In the genomic region with DNA sequence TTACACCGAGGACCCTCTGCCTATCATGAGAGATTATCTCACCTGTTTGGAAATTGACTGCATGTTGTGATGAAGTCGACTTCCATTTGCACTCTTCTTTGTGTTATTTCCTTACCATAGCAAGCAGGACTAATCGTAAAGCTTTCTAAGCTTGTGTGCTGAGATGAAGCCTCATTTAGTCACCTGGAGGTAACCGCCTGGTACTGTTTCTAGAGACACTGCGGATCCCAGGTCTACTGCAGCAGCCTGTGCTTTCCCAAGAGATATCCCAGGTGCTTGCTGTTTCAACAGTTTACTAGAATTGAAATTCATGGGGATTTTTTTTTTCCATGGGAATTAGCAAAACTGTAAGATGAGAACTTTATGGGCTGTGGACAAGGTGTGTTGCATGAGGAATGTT, we compare ENCODE assay signal across 30 cellular contexts.
"Had no signal": no experiment of that assay in that cellular context is flagged by ENCODE, and none has a peak within 500 bp of the region (broad histone marks: within the 10 kb centered on the region; RNA-seq: fewer than 3 reads in every experiment).

No MANE protein-coding gene starts in this region.

- H3K4me1 ChIP-seq: esophagus squamous epithelium, gastroesophageal sphincter, heart right ventricle had no signal

- H3K9me3 ChIP-seq: esophagus squamous epithelium, gastroesophageal sphincter, heart right ventricle had no signal

- H3K36me3 Mint-ChIP-seq: activated naive CD8-positive, alpha-beta T cell had no signal

- H3K27me3 Mint-ChIP-seq: activated CD4-positive, alpha-beta memory T cell treated with anti-CD3 and anti-CD28 coated beads, Interleukin-2, amount 10 ng/mL, durations not matched to agents 7 days and 5 days; activated CD4-positive, alpha-beta T cell treated with anti-CD3 and anti-CD28 coated beads, Interleukin-2, amount 10 ng/mL, durations not matched to agents 7 days and 5 days; central memory CD8-positive, alpha-beta T cell had no signal

- H3K4me3 ChIP-seq: esophagus squamous epithelium, gastroesophageal sphincter, heart right ventricle, hepatocyte had no signal

- H3K4me3 Mint-ChIP-seq: activated CD4-positive, alpha-beta memory T cell treated with anti-CD3 and anti-CD28 coated beads, Interleukin-2, amount 10 ng/mL, durations not matched to agents 7 days and 5 days; activated CD4-positive, alpha-beta T cell treated with anti-CD3 and anti-CD28 coated beads, Interleukin-2, amount 10 ng/mL, durations not matched to agents 7 days and 5 days; activated naive CD8-positive, alpha-beta T cell; activated T-cell treated with anti-CD3 and anti-CD28 coated beads, Interleukin-2, amount 50 U/mL, for 4 hours; activated T-helper 17 cell treated with anti-CD3 and anti-CD28 coated beads, Interleukin-2, amount 50 U/mL, for 72 hours; central memory CD8-positive, alpha-beta T cell; effector memory CD8-positive, alpha-beta T cell; T-helper 2 cell treated with Interferon-gamma antibody and Interleukin-4, amounts not matched to agents 5 μg/mL and 100 μg/mL, for 36 hours had no signal

- H3K27ac ChIP-seq: brain microvascular endothelial cell, epithelial cell of prostate, esophagus squamous epithelium, gastroesophageal sphincter, heart right ventricle, hepatocyte, WERI-Rb-1 had no signal

- DNase-seq: activated CD4-positive, alpha-beta memory T cell treated with anti-CD3 and anti-CD28 coated beads, Interleukin-2, amount 10 ng/mL, durations not matched to agents 7 days and 5 days; activated CD4-positive, alpha-beta T cell treated with anti-CD3 and anti-CD28 coated beads for 1 hour; activated CD4-positive, alpha-beta T cell treated with anti-CD3 and anti-CD28 coated beads for 4 hours; activated CD4-positive, alpha-beta T cell treated with anti-CD3 and anti-CD28 coated beads, Interleukin-2, amount 10 ng/mL, durations not matched to agents 7 days and 5 days; activated CD4-positive, alpha-beta T cell treated with anti-CD3 and anti-CD28 coated beads, Interleukin-2, amount 50 U/mL, for 4 hours; activated CD8-positive, alpha-beta memory T cell treated with anti-CD3 and anti-CD28 coated beads for 24 hours; activated effector memory CD4-positive, alpha-beta T cell treated with Interleukin-2 at 50 U/mL for 16 hours; activated gamma-delta T cell treated with Interleukin-2 at 50 U/mL for 16 hours; activated naive CD4-positive, alpha-beta T cell treated with anti-CD3 and anti-CD28 coated beads, Interleukin-2, amount 50 U/mL, for 16 hours; activated naive CD4-positive, alpha-beta T cell treated with Interleukin-2 at 50 U/mL for 16 hours; activated T-cell treated with anti-CD3 and anti-CD28 coated beads, Interleukin-2, amount 50 U/mL, for 4 hours; amniotic stem cell; anterior cingulate cortex; brain microvascular endothelial cell; cortex of kidney; dermis blood vessel endothelial cell; effector CD4-positive, alpha-beta T cell; effector memory CD8-positive, alpha-beta T cell; esophagus squamous epithelium; foreskin melanocyte; heart right ventricle; T1000; WERI-Rb-1 had no signal

- H3K9me3 Mint-ChIP-seq: activated CD4-positive, alpha-beta memory T cell treated with anti-CD3 and anti-CD28 coated beads, Interleukin-2, amount 10 ng/mL, durations not matched to agents 7 days and 5 days; activated CD4-positive, alpha-beta T cell treated with anti-CD3 and anti-CD28 coated beads, Interleukin-2, amount 10 ng/mL, durations not matched to agents 7 days and 5 days; activated T-cell treated with anti-CD3 and anti-CD28 coated beads, Interleukin-2, amount 50 U/mL, for 4 hours; activated T-helper 17 cell treated with anti-CD3 and anti-CD28 coated beads, Interleukin-2, amount 50 U/mL, for 72 hours; central memory CD8-positive, alpha-beta T cell; T-helper 2 cell treated with Interferon-gamma antibody and Interleukin-4, amounts not matched to agents 5 μg/mL and 100 μg/mL, for 36 hours had no signal

- H3K27me3 ChIP-seq: brain microvascular endothelial cell, esophagus squamous epithelium, gastroesophageal sphincter, heart right ventricle, hepatocyte had no signal

- H3K36me3 ChIP-seq: brain microvascular endothelial cell, esophagus squamous epithelium, gastroesophageal sphincter, heart right ventricle, WERI-Rb-1 had no signal

- H3K4me2 ChIP-seq: hepatocyte had no signal

- H3K4me1 Mint-ChIP-seq: activated CD4-positive, alpha-beta memory T cell treated with anti-CD3 and anti-CD28 coated beads, Interleukin-2, amount 10 ng/mL, durations not matched to agents 7 days and 5 days; activated CD4-positive, alpha-beta T cell treated with anti-CD3 and anti-CD28 coated beads, Interleukin-2, amount 10 ng/mL, durations not matched to agents 7 days and 5 days; activated T-helper 17 cell treated with anti-CD3 and anti-CD28 coated beads, Interleukin-2, amount 50 U/mL, for 72 hours; central memory CD8-positive, alpha-beta T cell had no signal

- H3K27ac Mint-ChIP-seq: activated CD4-positive, alpha-beta memory T cell treated with anti-CD3 and anti-CD28 coated beads, Interleukin-2, amount 10 ng/mL, durations not matched to agents 7 days and 5 days; activated CD4-positive, alpha-beta T cell treated with anti-CD3 and anti-CD28 coated beads, Interleukin-2, amount 10 ng/mL, durations not matched to agents 7 days and 5 days; activated naive CD8-positive, alpha-beta T cell; activated T-helper 17 cell treated with anti-CD3 and anti-CD28 coated beads, Interleukin-2, amount 50 U/mL, for 72 hours; effector memory CD8-positive, alpha-beta T cell; T-helper 2 cell treated with Interferon-gamma antibody and Interleukin-4, amounts not matched to agents 5 μg/mL and 100 μg/mL, for 36 hours had no signal
